8 cellular contexts compared by ENCODE assay signal in the genomic region with DNA sequence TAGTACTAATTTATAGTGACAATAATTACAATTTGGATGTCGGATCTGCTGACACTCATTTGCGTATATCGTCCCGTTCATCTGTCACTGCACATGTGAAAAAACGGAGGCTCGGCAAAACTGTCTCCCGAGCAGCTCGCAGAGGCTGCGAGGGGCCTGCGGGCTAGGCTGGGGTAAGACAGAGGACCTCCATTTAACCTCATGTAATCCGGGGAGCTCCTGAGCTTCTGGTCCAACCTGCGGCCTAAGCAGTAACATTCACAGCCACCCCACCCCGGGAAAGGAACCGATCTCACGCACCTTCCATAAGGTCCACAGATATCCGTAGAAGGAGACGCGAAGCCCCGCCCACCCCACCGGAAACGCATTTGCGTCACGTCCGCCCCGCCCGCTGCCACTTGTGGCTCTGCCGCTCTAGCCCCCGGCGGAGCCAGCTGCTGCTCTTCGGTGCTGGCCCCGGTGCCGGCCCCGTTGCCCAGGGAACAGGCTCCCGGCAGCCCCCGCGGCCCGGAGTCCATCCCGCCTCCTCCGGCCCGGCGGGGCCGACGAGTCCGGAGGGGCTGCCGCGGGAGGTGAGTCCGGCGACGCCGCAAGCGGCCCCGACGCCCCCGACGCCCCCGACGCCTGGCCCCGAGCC. TPM values are rescaled to one million over a fixed set of nuclear protein-coding genes. Genes with fewer than 3 reads are reported as not detected.
DNase-seq lines count a peak whose midpoint lies in the region; ATAC-seq lines count a peak whose summit lies in the region.

Gene CINP, minus strand, starts transcription at position 346 of the 637 bp plus-strand sequence. Its CDS starts 39 bp downstream, at position 307.
Gene TECPR2, plus strand, starts transcription at position 397 of the 637 bp plus-strand sequence. CDS start 13,781 bp downstream, outside the sequence.

- H3K27me3 Mint-ChIP-seq in activated CD4-positive, alpha-beta T cell treated with anti-CD3 and anti-CD28 coated beads, Interleukin-2, amount 10 ng/mL, durations not matched to agents 7 days and 5 days: no peaks in the 10 kb centered on the region

- POLR2A ChIA-PET in activated CD4-positive, alpha-beta T cell treated with anti-CD3 and anti-CD28 coated beads, Interleukin-2, amount 10 ng/mL, durations not matched to agents 7 days and 5 days (lab: Charles Lee): interaction anchor here (0.7 to 1.2 kb wide), 3 partner anchors 14 to 516 kb away, joined by 3 read pairs; no protein-coding TSS in a partner anchor

- CTCF ChIA-PET in activated CD4-positive, alpha-beta T cell treated with anti-CD3 and anti-CD28 coated beads, Interleukin-2, amount 10 ng/mL, durations not matched to agents 7 days and 5 days (lab: Charles Lee): interaction anchor here (1.1 to 1.7 kb wide), 3 partner anchors 13 to 28 kb away, joined by 4 to 5 read pairs (median 5); no protein-coding TSS in a partner anchor

- H3K9me3 Mint-ChIP-seq in activated CD4-positive, alpha-beta T cell treated with anti-CD3 and anti-CD28 coated beads, Interleukin-2, amount 10 ng/mL, durations not matched to agents 7 days and 5 days: no peaks in the 10 kb centered on the region

- H3K4me2 ChIP-seq in BLaER1 treated with 17β-estradiol and CSF1 and Interleukin-3, amounts not matched to agents 10 nM and 100 nM: peak within 1 kb of the TSS; percentile 88 to 99 (median 96)

- H3K36me3 ChIP-seq in BLaER1 treated with 17β-estradiol and CSF1 and Interleukin-3, amounts not matched to agents 10 nM and 100 nM: peaks cover 12 to 24% (median 14%) of the 10 kb centered on the region in 11 experiments; a peak in 21 of 22 replicates

- peaks cover 23 to 33% (median 29%) of the 10 kb centered on the region in 10 experiments for H3K4me1 ChIP-seq in BLaER1 treated with 17β-estradiol and CSF1 and Interleukin-3, amounts not matched to agents 10 nM and 100 nM

- peaks cover 0 to 18% (median 5%) of the 10 kb centered on the region in 11 experiments; a peak in 1 of 22 replicates for H4K20me1 ChIP-seq in BLaER1 treated with 17β-estradiol and CSF1 and Interleukin-3, amounts not matched to agents 10 nM and 100 nM

- H3K36me3 Mint-ChIP-seq in activated CD4-positive, alpha-beta T cell treated with anti-CD3 and anti-CD28 coated beads, Interleukin-2, amount 10 ng/mL, durations not matched to agents 7 days and 5 days (ENCODE audit: low read depth): peaks cover 7% of the 10 kb centered on the region

- ATAC-seq in GM19351 (IDR thresholded peaks at IDR 0.05; ENCODE audit: unreplicated experiment) (peak; percentile 89), HG03520 (IDR thresholded peaks at IDR 0.05; ENCODE audit: unreplicated experiment) (peak; percentile 83), left lobe of liver (peak; percentile 98)

- no peaks in the 10 kb centered on the region for H3K9me3 ChIP-seq in BLaER1 treated with 17β-estradiol and CSF1 and Interleukin-3, amounts not matched to agents 10 nM and 100 nM (replicated peaks in 1 of 11)

- H3K4me3 Mint-ChIP-seq in activated CD4-positive, alpha-beta T cell treated with anti-CD3 and anti-CD28 coated beads, Interleukin-2, amount 10 ng/mL, durations not matched to agents 7 days and 5 days: no peak within 1 kb of the TSS

- H3K9ac ChIP-seq in BLaER1 treated with 17β-estradiol and CSF1 and Interleukin-3, amounts not matched to agents 10 nM and 100 nM: peak within 1 kb of the TSS; percentile 80 to 88 (median 87)

- H3K4me3 ChIP-seq in BLaER1 treated with 17β-estradiol and CSF1 and Interleukin-3, amounts not matched to agents 10 nM and 100 nM: peak within 1 kb of the TSS; percentile 77 to 92 (median 84)

- H3K27ac Mint-ChIP-seq in activated CD4-positive, alpha-beta T cell treated with anti-CD3 and anti-CD28 coated beads, Interleukin-2, amount 10 ng/mL, durations not matched to agents 7 days and 5 days: peak within 1 kb of the TSS; percentile 98

- H3K4me1 Mint-ChIP-seq in activated CD4-positive, alpha-beta T cell treated with anti-CD3 and anti-CD28 coated beads, Interleukin-2, amount 10 ng/mL, durations not matched to agents 7 days and 5 days: peaks cover 25% of the 10 kb centered on the region

- peaks cover 0 to 18% (median 0%) of the 10 kb centered on the region in 11 experiments; a peak in 2 of 22 replicates for H3K27me3 ChIP-seq in BLaER1 treated with 17β-estradiol and CSF1 and Interleukin-3, amounts not matched to agents 10 nM and 100 nM

- peak within 1 kb of the TSS; percentile 69 to 85 (median 75) for H3K27ac ChIP-seq in BLaER1 treated with 17β-estradiol and CSF1 and Interleukin-3, amounts not matched to agents 10 nM and 100 nM

- DNase-seq in NCI-H69 (lab: John Stamatoyannopoulos, UW) (peak; percentile 99), cortex of kidney (lab: John Stamatoyannopoulos, UW) (peak; percentile 80), left lobe of liver (ENCODE audit: low spot score) (peak; percentile 98)
- peak; percentile 97 for DNase-seq in activated CD4-positive, alpha-beta T cell treated with anti-CD3 and anti-CD28 coated beads, Interleukin-2, amount 10 ng/mL, durations not matched to agents 7 days and 5 days
- peak; percentile 97 to 99 for DNase-seq in stimulated activated CD4-positive, alpha-beta T cell treated with anti-CD3 and anti-CD28 coated beads, Interleukin-2, amount 100 ng/mL, for 24 hours

RNA-seq across cellular contexts. Expression of gene CINP, which starts in this region (rescaled TPM):
- 10 to 100 TPM; 26.8 to 33.7 TPM for total RNA-seq in activated CD4-positive, alpha-beta T cell treated with anti-CD3 and anti-CD28 coated beads, Interleukin-2, amount 10 ng/mL, durations not matched to agents 7 days and 5 days
- 20.8 TPM for total RNA-seq in left lobe of liver

RNA-seq across cellular contexts. Expression of gene TECPR2, which starts in this region (rescaled TPM):
- 10 to 100 TPM in 1 of 2 experiments, 1 to 10 TPM in 1; 8.2 to 10.7 TPM for total RNA-seq in activated CD4-positive, alpha-beta T cell treated with anti-CD3 and anti-CD28 coated beads, Interleukin-2, amount 10 ng/mL, durations not matched to agents 7 days and 5 days
- 15.1 TPM for total RNA-seq in left lobe of liver

Comparison
In these comparisons a context has a peak if more than half of its experiments do, and no peak if none do; other contexts are left out.
1. Peak in every context shown above with its lines: DNase-seq, ATAC-seq, H3K4me3 ChIP-seq and H3K27ac ChIP-seq.